Comparison of ENCODE assay signal across 20 cellular contexts in the genomic region with DNA sequence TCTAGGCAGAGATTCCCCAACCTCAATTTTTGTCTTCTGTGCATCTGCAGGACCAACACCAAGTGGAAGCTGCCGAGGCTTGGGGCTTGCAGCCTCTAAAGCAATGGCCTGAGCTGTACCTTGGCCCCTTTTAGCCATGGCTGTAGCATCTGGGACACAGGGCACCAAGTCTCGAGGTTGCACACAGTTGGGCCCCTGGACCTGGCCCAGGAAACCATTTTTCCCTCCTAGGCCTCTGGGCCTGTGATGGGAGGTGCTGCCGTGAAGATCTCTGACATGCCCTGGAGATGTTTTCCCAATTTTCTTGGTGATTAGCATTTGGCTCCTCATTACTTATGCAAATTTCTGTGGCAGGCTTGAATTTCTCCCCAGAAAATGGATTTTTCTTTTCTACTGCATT.
DNase-seq lines count a peak whose midpoint lies in the region; ATAC-seq, FAIRE-seq and TF ChIP-seq lines count a peak whose summit lies in the region.
"Had no signal": no experiment of that assay in that cellular context is flagged by ENCODE, and none has a peak within 500 bp of the region (broad histone marks: within the 10 kb centered on the region; RNA-seq: fewer than 3 reads in every experiment).

No MANE protein-coding gene starts in this region.

- WGBS in A549 (ENCODE audit: missing lambda C conversion rate) = 15% methylated on average over 3 of the region's 3 CpGs
- WGBS in mesenchymal stem cell = 45% methylated on average over 3 of the region's 3 CpGs

- no peak overlapping the region for H4K8ac ChIP-seq in mesenchymal stem cell (ENCODE audit: low read length)

- H3K36me3 ChIP-seq in HEK293 (ENCODE audit: control insufficient read depth in 2 of 2, insufficient read depth in 1 of 2, low read length in 2 of 2) (no peaks in the 10 kb centered on the region), mesenchymal stem cell (ENCODE audit: control insufficient read depth in 1 of 2, insufficient read depth in 2 of 2, low read depth in 1 of 2, low read length in 2 of 2) (no peaks in the 10 kb centered on the region)
- H3K36me3 ChIP-seq: BLaER1 treated with 17β-estradiol and CSF1 and Interleukin-3, amounts not matched to agents 10 nM and 100 nM had no signal

- peaks cover 0 to 6% of the 10 kb centered on the region in 2 experiments for H3K27me3 ChIP-seq in mesenchymal stem cell (ENCODE audit: control insufficient read depth in 1 of 2, insufficient read depth in 1 of 2, low read length in 2 of 2)
- H3K27me3 ChIP-seq: BLaER1 treated with 17β-estradiol and CSF1 and Interleukin-3, amounts not matched to agents 10 nM and 100 nM had no signal

- H3K9me3 ChIP-seq in A549 (peaks cover 12% of the 10 kb centered on the region), HEK293 (ENCODE audit: control insufficient read depth, insufficient read depth, low read depth, low read length) (no peaks in the 10 kb centered on the region), mesenchymal stem cell (ENCODE audit: control insufficient read depth, low read length) (peaks cover 19% of the 10 kb centered on the region)

- CTCF ChIA-PET in A549 (lab: Yijun Ruan, JAX) (no interaction called here), HEK293 (lab: Yijun Ruan, JAX) (no interaction called here)

- H3K27ac ChIP-seq in A549 (no peak overlapping the region), HEK293 (ENCODE audit: extremely low read depth, low read depth, low read length) (no peak overlapping the region), mesenchymal stem cell (ENCODE audit: low read length, poor library complexity, severe bottlenecking) (no peak overlapping the region)
- H3K27ac ChIP-seq: BLaER1 treated with 17β-estradiol and CSF1 and Interleukin-3, amounts not matched to agents 10 nM and 100 nM; C4-2B had no signal

- H3K4me2 ChIP-seq in A549 (no peak overlapping the region), mesenchymal stem cell (ENCODE audit: low read length, poor library complexity, severe bottlenecking) (no peak overlapping the region)
- H3K4me2 ChIP-seq: BLaER1 treated with 17β-estradiol and CSF1 and Interleukin-3, amounts not matched to agents 10 nM and 100 nM had no signal

- H2BK15ac ChIP-seq in mesenchymal stem cell (ENCODE audit: low read depth, poor library complexity, severe bottlenecking) = no peak overlapping the region

- H2AK5ac ChIP-seq in mesenchymal stem cell (ENCODE audit: low read length, severe bottlenecking) = peak overlapping the region; percentile 6

- DNase-seq in A549 (ENCODE audit: low read depth in 1 of 2, low spot score in 1 of 2) (no peak), mesenchymal stem cell (no peak), sciatic nerve (ENCODE audit: low spot score) (no peak)
- DNase-seq: 8988T; AML-193; Caco-2; Calu3; CD4-positive, alpha-beta T cell; CD8-positive, alpha-beta T cell; DMS79 treated with DMSO at 0.1 percent for 48 hours; GF-D8 had no signal

- no peak overlapping the region for H3K4ac ChIP-seq in mesenchymal stem cell (ENCODE audit: low read depth in 1 of 2, low read length in 2 of 2)

- no peak overlapping the region for H2BK12ac ChIP-seq in mesenchymal stem cell (ENCODE audit: low read length in 2 of 2)

- no peak overlapping the region for H3K18ac ChIP-seq in mesenchymal stem cell (ENCODE audit: low read depth in 1 of 2, low read length in 2 of 2)

- TF ChIP-seq RAD21 in A549 (conservative IDR thresholded peaks at IDR 0.05 in 1 of 2, IDR thresholded peaks at IDR 0.05 in 1 of 2) = no peak

- intact Hi-C loops in sciatic nerve (cut with DNase I) = no loop called here

- no peaks in the 10 kb centered on the region for H3K4me1 ChIP-seq in A549
- H3K4me1 ChIP-seq in HEK293 (ENCODE audit: control insufficient read depth, insufficient read depth, low read length) = no peaks in the 10 kb centered on the region
- peaks cover 16% of the 10 kb centered on the region for H3K4me1 ChIP-seq in mesenchymal stem cell (ENCODE audit: control insufficient read depth, insufficient read depth, low read depth, low read length)
- H3K4me1 ChIP-seq: Caco-2 had no signal

- TF ChIP-seq EP300 in A549 (IDR thresholded peaks at IDR 0.05) = no peak

- no peak overlapping the region for H3K4me3 ChIP-seq in A549
- H3K4me3 ChIP-seq in HEK293 (ENCODE audit: low read depth, low read length) = no peak overlapping the region
- H3K4me3 ChIP-seq in mesenchymal stem cell (ENCODE audit: insufficient read depth in 1 of 2, low read depth in 1 of 2, low read length in 2 of 2) = no peak overlapping the region
- H3K4me3 ChIP-seq: BLaER1 treated with 17β-estradiol and CSF1 and Interleukin-3, amounts not matched to agents 10 nM and 100 nM had no signal

- no peak for TF ChIP-seq POLR2A in A549 (IDR thresholded peaks at IDR 0.05; ENCODE audit: low read length)

- H3K9ac ChIP-seq in mesenchymal stem cell (ENCODE audit: low read length) = no peak overlapping the region
- H3K9ac ChIP-seq: BLaER1 treated with 17β-estradiol and CSF1 and Interleukin-3, amounts not matched to agents 10 nM and 100 nM had no signal

- FAIRE-seq in A549 (lab: Jason Lieb, UNC) = no peak
- FAIRE-seq: A204.1, D721Med, G401.6, GM12891, GM19239 had no signal

- POLR2A ChIA-PET in A549 (lab: Yijun Ruan, JAX) (no interaction called here), HEK293 (lab: Yijun Ruan, JAX) (no interaction called here)

- H3K14ac ChIP-seq in mesenchymal stem cell (ENCODE audit: low read length in 2 of 2) = no peak overlapping the region

- no peaks in the 10 kb centered on the region for H3K79me1 ChIP-seq in mesenchymal stem cell (replicated peaks; ENCODE audit: low read length, poor library complexity, severe bottlenecking)

- H2BK5ac ChIP-seq in mesenchymal stem cell (ENCODE audit: low read depth, low read length, poor library complexity, severe bottlenecking) = no peak overlapping the region

- no peak overlapping the region for H3K23ac ChIP-seq in mesenchymal stem cell (ENCODE audit: low read length in 2 of 2)

- no peak overlapping the region for H2AFZ ChIP-seq in mesenchymal stem cell (ENCODE audit: low read depth, low read length)

- no peak overlapping the region for H2BK120ac ChIP-seq in mesenchymal stem cell (ENCODE audit: low read depth, low read length)

- no peak for ATAC-seq in A549
- no peak for ATAC-seq in GM21423 (IDR thresholded peaks at IDR 0.05; ENCODE audit: unreplicated experiment)
- ATAC-seq in sciatic nerve = no peak
- ATAC-seq: CD8-positive, alpha-beta T cell had no signal

- no peak overlapping the region for H4K91ac ChIP-seq in mesenchymal stem cell (ENCODE audit: low read length)

- TF ChIP-seq CTCF in A549 (IDR thresholded peaks at IDR 0.05) (no peak), HEK293 (tag by site-specific recombination; IDR thresholded peaks at IDR 0.05) (no peak)

TF ChIP-seq in A549, 52 proteins besides CTCF, POLR2A, EP300 and RAD21:
- peak; percentile 48 for TF ChIP-seq ZFP36 (IDR thresholded peaks at IDR 0.05; ENCODE audit: borderline replicate concordance, partially characterized antibody)
- TF ChIP-seq HOXB13 (CRISPR knock-in tag; IDR thresholded peaks at IDR 0.05; ENCODE audit: low read depth) = no peak

TF ChIP-seq in HEK293, 187 proteins besides CTCF, POLR2A, EP300 and RAD21:
- TF ChIP-seq KLF9 (tag by site-specific recombination; IDR thresholded peaks at IDR 0.05; ENCODE audit: low read depth) = no peak
- TF ChIP-seq KLF8 (tag by site-specific recombination; IDR thresholded peaks at IDR 0.05) = no peak
- TF ChIP-seq ZNF585B (tag by site-specific recombination; IDR thresholded peaks at IDR 0.05) = peak; percentile 92
